In the genomic region with DNA sequence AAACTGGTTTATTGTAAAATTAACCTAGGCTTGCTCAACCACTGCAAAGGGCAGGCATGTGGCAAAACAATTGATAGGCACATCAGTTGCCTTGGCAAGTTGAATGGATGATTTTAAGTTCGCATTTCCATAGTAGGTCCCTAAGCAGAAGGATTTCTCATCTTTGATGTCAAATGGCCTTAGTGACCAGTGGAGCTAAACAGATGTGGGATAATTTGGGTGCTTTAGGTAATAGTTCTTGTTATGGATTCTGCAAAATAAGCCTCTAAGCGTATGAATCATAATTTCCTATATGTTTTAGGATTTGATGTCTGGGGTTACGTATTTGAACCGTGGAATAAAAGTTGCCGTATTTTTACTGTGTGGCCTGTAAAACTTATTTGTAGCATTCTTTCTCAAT, we compare ENCODE assay signal across 1 cellular context.
TF ChIP-seq lines count a peak whose summit lies in the region.

No MANE protein-coding gene starts in this region.

TF ChIP-seq in HepG2, 621 proteins besides CTCF, POLR2A, EP300 and RAD21 (continued from another document):
- TF ChIP-seq ZNF143 (CRISPR knock-in tag; IDR thresholded peaks at IDR 0.05) (no peak), KLF9 (CRISPR knock-in tag; IDR thresholded peaks at IDR 0.05; ENCODE audit: low read depth) (no peak), ZNF672 (CRISPR knock-in tag; IDR thresholded peaks at IDR 0.05) (no peak), ZNF703 (CRISPR knock-in tag; IDR thresholded peaks at IDR 0.05; ENCODE audit: borderline replicate concordance) (no peak), HES4 (CRISPR knock-in tag; IDR thresholded peaks at IDR 0.05; ENCODE audit: borderline replicate concordance) (no peak), MIER2 (CRISPR knock-in tag; IDR thresholded peaks at IDR 0.05) (no peak), JDP2 (CRISPR knock-in tag; IDR thresholded peaks at IDR 0.05; ENCODE audit: borderline replicate concordance) (no peak), ZNF543 (CRISPR knock-in tag; IDR thresholded peaks at IDR 0.05) (no peak), ETV5 (CRISPR knock-in tag; IDR thresholded peaks at IDR 0.05; ENCODE audit: borderline replicate concordance) (no peak), GABPA (IDR thresholded peaks at IDR 0.05; ENCODE audit: low read depth, low read length) (no peak), GABPA (CRISPR knock-in tag; IDR thresholded peaks at IDR 0.05; ENCODE audit: low read depth) (no peak), CREB1 (IDR thresholded peaks at IDR 0.05) (no peak), CREB1 (CRISPR knock-in tag; IDR thresholded peaks at IDR 0.05) (no peak)
- TF ChIP-seq, protein P1, sequence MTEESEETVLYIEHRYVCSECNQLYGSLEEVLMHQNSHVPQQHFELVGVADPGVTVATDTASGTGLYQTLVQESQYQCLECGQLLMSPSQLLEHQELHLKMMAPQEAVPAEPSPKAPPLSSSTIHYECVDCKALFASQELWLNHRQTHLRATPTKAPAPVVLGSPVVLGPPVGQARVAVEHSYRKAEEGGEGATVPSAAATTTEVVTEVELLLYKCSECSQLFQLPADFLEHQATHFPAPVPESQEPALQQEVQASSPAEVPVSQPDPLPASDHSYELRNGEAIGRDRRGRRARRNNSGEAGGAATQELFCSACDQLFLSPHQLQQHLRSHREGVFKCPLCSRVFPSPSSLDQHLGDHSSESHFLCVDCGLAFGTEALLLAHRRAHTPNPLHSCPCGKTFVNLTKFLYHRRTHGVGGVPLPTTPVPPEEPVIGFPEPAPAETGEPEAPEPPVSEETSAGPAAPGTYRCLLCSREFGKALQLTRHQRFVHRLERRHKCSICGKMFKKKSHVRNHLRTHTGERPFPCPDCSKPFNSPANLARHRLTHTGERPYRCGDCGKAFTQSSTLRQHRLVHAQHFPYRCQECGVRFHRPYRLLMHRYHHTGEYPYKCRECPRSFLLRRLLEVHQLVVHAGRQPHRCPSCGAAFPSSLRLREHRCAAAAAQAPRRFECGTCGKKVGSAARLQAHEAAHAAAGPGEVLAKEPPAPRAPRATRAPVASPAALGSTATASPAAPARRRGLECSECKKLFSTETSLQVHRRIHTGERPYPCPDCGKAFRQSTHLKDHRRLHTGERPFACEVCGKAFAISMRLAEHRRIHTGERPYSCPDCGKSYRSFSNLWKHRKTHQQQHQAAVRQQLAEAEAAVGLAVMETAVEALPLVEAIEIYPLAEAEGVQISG (CRISPR knock-in tag; IDR thresholded peaks at IDR 0.05), result no peak
- TF ChIP-seq, protein P2, sequence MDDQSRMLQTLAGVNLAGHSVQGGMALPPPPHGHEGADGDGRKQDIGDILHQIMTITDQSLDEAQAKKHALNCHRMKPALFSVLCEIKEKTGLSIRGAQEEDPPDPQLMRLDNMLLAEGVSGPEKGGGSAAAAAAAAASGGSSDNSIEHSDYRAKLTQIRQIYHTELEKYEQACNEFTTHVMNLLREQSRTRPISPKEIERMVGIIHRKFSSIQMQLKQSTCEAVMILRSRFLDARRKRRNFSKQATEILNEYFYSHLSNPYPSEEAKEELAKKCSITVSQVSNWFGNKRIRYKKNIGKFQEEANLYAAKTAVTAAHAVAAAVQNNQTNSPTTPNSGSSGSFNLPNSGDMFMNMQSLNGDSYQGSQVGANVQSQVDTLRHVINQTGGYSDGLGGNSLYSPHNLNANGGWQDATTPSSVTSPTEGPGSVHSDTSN (CRISPR knock-in tag; IDR thresholded peaks at IDR 0.05; ENCODE audit: borderline replicate concordance), result no peak
- TF ChIP-seq, protein P3, sequence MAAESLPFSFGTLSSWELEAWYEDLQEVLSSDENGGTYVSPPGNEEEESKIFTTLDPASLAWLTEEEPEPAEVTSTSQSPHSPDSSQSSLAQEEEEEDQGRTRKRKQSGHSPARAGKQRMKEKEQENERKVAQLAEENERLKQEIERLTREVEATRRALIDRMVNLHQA (CRISPR knock-in tag; IDR thresholded peaks at IDR 0.05), result no peak
